8 cellular contexts compared by ENCODE assay signal in genomic region chr7:101321491-101322401, GRCh38. TPM values are rescaled to one million over a fixed set of nuclear protein-coding genes. Genes with fewer than 3 reads are reported as not detected.
A peak's percentile ranks its signal among the peaks of the same experiment; 100 is the strongest.
DNase-seq lines count a peak whose midpoint lies in the region; ATAC-seq and TF ChIP-seq lines count a peak whose summit lies in the region.

TSS of gene IFT22 (minus strand) at chr7:101321812. CDS start at chr7:101321709, 103 bp downstream.

- H3K4me1 ChIP-seq in right cardiac atrium (ENCODE audit: control insufficient read depth, insufficient read depth, low read length) (no peaks in the 10 kb centered on the region), uterus (peaks cover 0 to 4% of the 10 kb centered on the region in 2 donors)

- DNase-seq in GM13977 (ENCODE audit: low spot score) (peak; percentile 97), NCI-H1694 (lab: John Stamatoyannopoulos, UW) (peak; percentile 63), T-helper 2 cell (peak; percentile 49 to 91 (median 69)), anterior cingulate cortex (lab: John Stamatoyannopoulos, UW) (peak; percentile 32 to 91 (median 81)), right cardiac atrium (peak; percentile 95 to 97 (median 97)), putamen (ENCODE audit: low spot score) (peak; percentile 85), uterus (peak; percentile 88 to 92)

- H3K36me3 ChIP-seq in uterus = no peaks in the 10 kb centered on the region

- H3K4me3 ChIP-seq in right cardiac atrium (ENCODE audit: low read length) (peak within 1 kb of the TSS; percentile 55), uterus (peak within 1 kb of the TSS; percentile 65 to 84)

- ATAC-seq in HG02870 (IDR thresholded peaks at IDR 0.05; ENCODE audit: unreplicated experiment) (peak; percentile 95), right cardiac atrium (peak; percentile 99)

- H3K27ac ChIP-seq in right cardiac atrium (ENCODE audit: low read length) (peak within 1 kb of the TSS; percentile 59), uterus (peak within 1 kb of the TSS; percentile 83 to 84)

- intact Hi-C loops in right cardiac atrium (cut with DNase I) = no loop called here
- intact Hi-C loops in uterus (cut with DNase I; ENCODE audit: low total_unique reads) = no loop called here

- no peaks in the 10 kb centered on the region for H3K27me3 ChIP-seq in right cardiac atrium (ENCODE audit: control insufficient read depth, insufficient read depth)
- no peaks in the 10 kb centered on the region for H3K27me3 ChIP-seq in uterus

- TF ChIP-seq CTCF in GM13977 (IDR thresholded peaks at IDR 0.05; ENCODE audit: extremely low read depth, insufficient read depth, missing control alignments) (peak; percentile 18), uterus (IDR thresholded peaks at IDR 0.05) (peak; percentile 8 to 33 (median 26))

- no peaks in the 10 kb centered on the region for H3K9me3 ChIP-seq in right cardiac atrium (ENCODE audit: control insufficient read depth, low read length)
- H3K9me3 ChIP-seq in uterus = no peaks in the 10 kb centered on the region

- peak in 1 of 2 donors; percentile 46 for TF ChIP-seq POLR2A in uterus (IDR thresholded peaks at IDR 0.05)

- under 1% methylated on average over 69 of the region's 69 CpGs for WGBS in right cardiac atrium

- in situ Hi-C loops in GM13977 (cut with MboI; ENCODE audit: low pct_unique_long_range_greater_than_20kb, low sequenced_read_pairs, unreplicated experiment) = no loop called here

RNA-seq across cellular contexts. Expression of gene IFT22, which starts in this region (rescaled TPM):
- 10 to 100 TPM; 22.0 to 34.7 (median 26.9) TPM for total RNA-seq in right cardiac atrium
- polyA plus RNA-seq in right cardiac atrium = 35.0 TPM
- total RNA-seq in uterus = 10 to 100 TPM in 3 of 4 donors, 1 to 10 TPM in 1; 7.1 to 43.5 (median 27.6) TPM

Comparison
In these comparisons a context has a peak if more than half of its experiments do, and no peak if none do; other contexts are left out.
1. Peak in every context shown above with its lines: DNase-seq, ATAC-seq, H3K4me3 ChIP-seq and H3K27ac ChIP-seq.